27 cellular contexts compared by ENCODE assay signal in genomic region chr5:148104226-148104625, GRCh38. TPM values are rescaled to one million over a fixed set of nuclear protein-coding genes. Genes with fewer than 3 reads are reported as not detected.
DNase-seq lines count a peak whose midpoint lies in the region; ATAC-seq and TF ChIP-seq lines count a peak whose summit lies in the region.
"Had no signal": no experiment of that assay in that cellular context is flagged by ENCODE, and none has a peak within 500 bp of the region (broad histone marks: within the 10 kb centered on the region; RNA-seq: fewer than 3 reads in every experiment).

No MANE protein-coding gene starts in this region.

- no peak overlapping the region for H3K27ac ChIP-seq in PC-3 (ENCODE audit: low read length)
- H3K27ac ChIP-seq: BLaER1 had no signal

- POLR2A ChIA-PET in PC-3 (lab: Charles Lee; ENCODE audit: unreplicated experiment) = interaction anchor here (0.5 kb wide), 1 partner anchor 42 kb away, joined by 4 read pairs; no protein-coding TSS in a partner anchor

- H3K36me3 Mint-ChIP-seq in stimulated activated memory B cell treated with anti-CD40 and anti-IgM and Interleukin-4, amounts not matched to agents 10 μg/mL and 1 μg/mL and 100 μg/mL, for 72 hours = no peaks in the 10 kb centered on the region
- H3K36me3 Mint-ChIP-seq: CD8-positive, alpha-beta T cell had no signal

- DNase-seq in LNCaP clone FGC (ENCODE audit: low read depth) = peak; percentile 76
- DNase-seq in PC-3 = peak; percentile 62
- DNase-seq in left colon = no peak
- no peak for DNase-seq in HuH-7 (ENCODE audit: low spot score)
- DNase-seq: 8988T; ACHN; BE2C; C1 segment of cervical spinal cord; Caco-2; Calu3; CD4-positive, alpha-beta T cell; CD8-positive, alpha-beta T cell; DMS 273 treated with DMSO at 0.1 percent for 48 hours; DMS153; DMS53; DMS79; DND-41; EL; GDM1 had no signal

- H3K27me3 ChIP-seq in PC-3 (ENCODE audit: low read length) = no peaks in the 10 kb centered on the region
- H3K27me3 ChIP-seq: BE2C, BLaER1 had no signal

- TF ChIP-seq CTCF in LNCaP clone FGC (IDR thresholded peaks at IDR 0.05; ENCODE audit: control insufficient read depth, extremely low read depth, insufficient read depth) (no peak), PC-3 (conservative IDR thresholded peaks at IDR 0.05; ENCODE audit: low read depth, low read length) (no peak)

- no peaks in the 10 kb centered on the region for H3K9me2 ChIP-seq in PC-3 (replicated peaks; ENCODE audit: low read length)

- no peaks in the 10 kb centered on the region for H3K27me3 Mint-ChIP-seq in stimulated activated memory B cell treated with anti-CD40 and anti-IgM and Interleukin-4, amounts not matched to agents 10 μg/mL and 1 μg/mL and 100 μg/mL, for 72 hours

- CTCF ChIA-PET in PC-3 (lab: Charles Lee) = no interaction called here

- H3K36me3 ChIP-seq in PC-3 (ENCODE audit: low read depth, low read length) = no peaks in the 10 kb centered on the region
- H3K36me3 ChIP-seq: BE2C, BLaER1 had no signal

- no peak overlapping the region for H3K4me2 ChIP-seq in PC-3 (ENCODE audit: low read length)
- H3K4me2 ChIP-seq: BLaER1 had no signal

- no peak overlapping the region for H3K27ac Mint-ChIP-seq in stimulated activated memory B cell treated with anti-CD40 and anti-IgM and Interleukin-4, amounts not matched to agents 10 μg/mL and 1 μg/mL and 100 μg/mL, for 72 hours
- H3K27ac Mint-ChIP-seq: CD4-positive, alpha-beta T cell; CD8-positive, alpha-beta T cell had no signal

- H3K4me1 Mint-ChIP-seq in stimulated activated memory B cell treated with anti-CD40 and anti-IgM and Interleukin-4, amounts not matched to agents 10 μg/mL and 1 μg/mL and 100 μg/mL, for 72 hours = no peaks in the 10 kb centered on the region

- H4K20me1 ChIP-seq in PC-3 (ENCODE audit: low read length) = no peaks in the 10 kb centered on the region
- H4K20me1 ChIP-seq: BLaER1 had no signal

- H2AFZ ChIP-seq in PC-3 (ENCODE audit: low read length) = no peak overlapping the region

- H3K9me3 ChIP-seq in PC-3 (ENCODE audit: low read length) = no peaks in the 10 kb centered on the region
- H3K9me3 ChIP-seq: BE2C, BLaER1, Caco-2 had no signal

- peak; percentile 90 for ATAC-seq in PC-3
- ATAC-seq in left colon = peak; percentile 96
- ATAC-seq in GM21381 (IDR thresholded peaks at IDR 0.05; ENCODE audit: unreplicated experiment) = no peak
- no peak for ATAC-seq in HG03097 (IDR thresholded peaks at IDR 0.05; ENCODE audit: low FRiP score, unreplicated experiment)
- ATAC-seq in stimulated activated memory B cell treated with anti-CD40 and anti-IgM and Interleukin-4, amounts not matched to agents 10 μg/mL and 1 μg/mL and 100 μg/mL, for 72 hours = no peak
- ATAC-seq: CD8-positive, alpha-beta T cell; GM12878 had no signal

- no peaks in the 10 kb centered on the region for H3K9me3 Mint-ChIP-seq in stimulated activated memory B cell treated with anti-CD40 and anti-IgM and Interleukin-4, amounts not matched to agents 10 μg/mL and 1 μg/mL and 100 μg/mL, for 72 hours
- H3K9me3 Mint-ChIP-seq: CD4-positive, alpha-beta T cell; CD8-positive, alpha-beta T cell had no signal

- H3K4me3 Mint-ChIP-seq in stimulated activated memory B cell treated with anti-CD40 and anti-IgM and Interleukin-4, amounts not matched to agents 10 μg/mL and 1 μg/mL and 100 μg/mL, for 72 hours = no peak overlapping the region
- H3K4me3 Mint-ChIP-seq: CD4-positive, alpha-beta T cell; CD8-positive, alpha-beta T cell had no signal

- H3K4me3 ChIP-seq in LNCaP clone FGC (ENCODE audit: low read depth, low read length) (no peak overlapping the region), PC-3 (ENCODE audit: low read length) (no peak overlapping the region)
- H3K4me3 ChIP-seq: BLaER1, GM12878 had no signal

- 0 out of 2 replicates have a peak, but pooled peaks cover 5% of the 10 kb centered on the region for H3K4me1 ChIP-seq in PC-3 (ENCODE audit: insufficient read depth, low read length)
- H3K4me1 ChIP-seq: BE2C, BLaER1, Caco-2 had no signal

- H3K9ac ChIP-seq in PC-3 (ENCODE audit: low read length) = no peak overlapping the region
- H3K9ac ChIP-seq: BLaER1 had no signal

- no TSS peak for BruUV-seq in PC-3 (replicated peaks; lab: Mats Ljungman, UMichigan)

- H3F3A ChIP-seq in PC-3 (ENCODE audit: low read length, unreplicated experiment) = no peaks in the 10 kb centered on the region

- no peaks in the 10 kb centered on the region for H3K79me2 ChIP-seq in PC-3 (ENCODE audit: low read length)

- intact Hi-C loops in PC-3 (cut with micrococcal nuclease) (loop anchor here (1.0 kb wide), 2 partner anchors 12 to 269 kb away; no protein-coding TSS in a partner anchor), left colon (cut with DNase I, micrococcal nuclease) (no loop called here)

RNA-seq across cellular contexts. Expression of gene SPINK5, which starts 40.4 kb away (rescaled TPM):
- total RNA-seq in PC-3 (2014; rRNA removed) (not detected in 2 replicates), left colon (10 to 100 TPM; 12.8 to 32.6 TPM)
- total RNA-seq: A673; CD4-positive, alpha-beta T cell; CD8-positive, alpha-beta T cell; Daoy; G401 had no signal

Comparison
In these comparisons a context has a peak if more than half of its experiments do, and no peak if none do; other contexts are left out.
1. DNase-seq: peak in LNCaP clone FGC (single experiment) and PC-3 (single experiment); none in left colon (0 of 2) and HuH-7 (single experiment).
2. ATAC-seq: peak in PC-3 (single experiment) and left colon (single experiment); none in GM21381 (single experiment), HG03097 (single experiment) and stimulated activated memory B cell treated with anti-CD40 and anti-IgM and Interleukin-4, amounts not matched to agents 10 μg/mL and 1 μg/mL and 100 μg/mL, for 72 hours (single experiment).
3. RNA of gene SPINK5, which starts 40.4 kb away (total RNA-seq): 12.8 to 32.6 TPM in left colon; not detected in PC-3; every median in the first group is over 10 times any median in the second.